ENCODE assay signal across 11 cellular contexts in genomic region chr2:51795248-51795888, GRCh38.
DNase-seq lines count a peak whose midpoint lies in the region; ATAC-seq and TF ChIP-seq lines count a peak whose summit lies in the region.
"Had no signal": no experiment of that assay in that cellular context is flagged by ENCODE, and none has a peak within 500 bp of the region (broad histone marks: within the 10 kb centered on the region; RNA-seq: fewer than 3 reads in every experiment).

No MANE protein-coding gene starts in this region.

- H3K27me3 Mint-ChIP-seq in naive thymus-derived CD4-positive, alpha-beta T cell, result no peaks in the 10 kb centered on the region

- H4K20me1 ChIP-seq in OCI-LY3 (ENCODE audit: insufficient read depth, low read length), result no peaks in the 10 kb centered on the region

- POLR2A ChIA-PET in naive thymus-derived CD4-positive, alpha-beta T cell (lab: Charles Lee), result no interaction called here

- H3K4me3 Mint-ChIP-seq in naive thymus-derived CD4-positive, alpha-beta T cell, result no peak overlapping the region

- peaks cover 2 to 38% (median 13%) of the 10 kb centered on the region in 11 donors for H3K9me3 Mint-ChIP-seq in naive thymus-derived CD4-positive, alpha-beta T cell

- H3K4me1 ChIP-seq in OCI-LY3 (ENCODE audit: low read length), result no peaks in the 10 kb centered on the region
- H3K4me1 ChIP-seq in naive thymus-derived CD4-positive, alpha-beta T cell (ENCODE audit: control insufficient read depth in 2 of 2, insufficient read depth in 2 of 2, low read length in 2 of 2), result no peaks in the 10 kb centered on the region
- H3K4me1 ChIP-seq in suprapubic skin, result no peaks in the 10 kb centered on the region

- no peaks in the 10 kb centered on the region for H3K9me3 ChIP-seq in OCI-LY3 (ENCODE audit: insufficient read depth, low read length)
- no peaks in the 10 kb centered on the region for H3K9me3 ChIP-seq in naive thymus-derived CD4-positive, alpha-beta T cell (ENCODE audit: control insufficient read depth in 2 of 3, low read length in 3 of 3)
- no peaks in the 10 kb centered on the region for H3K9me3 ChIP-seq in suprapubic skin

- H3K4me3 ChIP-seq in H7 (ENCODE audit: insufficient read depth, low read depth, low read length) (no peak overlapping the region), OCI-LY3 (ENCODE audit: low read length) (no peak overlapping the region), fibroblast of villous mesenchyme (ENCODE audit: low read depth, low read length) (no peak overlapping the region), suprapubic skin (no peak overlapping the region)
- no peak overlapping the region for H3K4me3 ChIP-seq in naive thymus-derived CD4-positive, alpha-beta T cell (ENCODE audit: low read length)

- CTCF ChIA-PET in naive thymus-derived CD4-positive, alpha-beta T cell (lab: Charles Lee), result no interaction called here

- no peaks in the 10 kb centered on the region for H3K36me3 Mint-ChIP-seq in naive thymus-derived CD4-positive, alpha-beta T cell

- peak overlapping the region in 1 of 9 donors; percentile 15 for H3K27ac Mint-ChIP-seq in naive thymus-derived CD4-positive, alpha-beta T cell

- intact Hi-C loops in naive thymus-derived CD4-positive, alpha-beta T cell (cut with micrococcal nuclease), result no loop called here

- TF ChIP-seq POLR2A in suprapubic skin (IDR thresholded peaks at IDR 0.05), result no peak

- no peak for TF ChIP-seq EP300 in suprapubic skin (IDR thresholded peaks at IDR 0.05)

- H3K4me1 Mint-ChIP-seq in naive thymus-derived CD4-positive, alpha-beta T cell, result no peaks in the 10 kb centered on the region

- no peak overlapping the region for H2AFZ ChIP-seq in OCI-LY3 (ENCODE audit: low read depth, low read length)

- no peak for ATAC-seq in naive thymus-derived CD4-positive, alpha-beta T cell
- ATAC-seq in HG02970 (IDR thresholded peaks at IDR 0.05; ENCODE audit: low FRiP score, unreplicated experiment) (no peak), HG03457 (IDR thresholded peaks at IDR 0.05; ENCODE audit: unreplicated experiment) (no peak)

- H3K27ac ChIP-seq in OCI-LY3 (ENCODE audit: low read length) (no peak overlapping the region), suprapubic skin (no peak overlapping the region)
- H3K27ac ChIP-seq in naive thymus-derived CD4-positive, alpha-beta T cell (ENCODE audit: low read depth, low read length), result no peak overlapping the region

- H3K79me2 ChIP-seq in OCI-LY3 (ENCODE audit: low read length), result no peaks in the 10 kb centered on the region

- H3K27me3 ChIP-seq in H7 (ENCODE audit: control insufficient read depth, insufficient read depth, low read length) (no peaks in the 10 kb centered on the region), OCI-LY3 (ENCODE audit: low read depth, low read length) (no peaks in the 10 kb centered on the region), suprapubic skin (no peaks in the 10 kb centered on the region)
- H3K27me3 ChIP-seq in naive thymus-derived CD4-positive, alpha-beta T cell (ENCODE audit: control insufficient read depth in 2 of 2, insufficient read depth in 2 of 2, low read length in 2 of 2), result no peaks in the 10 kb centered on the region

- H3K9ac ChIP-seq in OCI-LY3 (ENCODE audit: low read length), result no peak overlapping the region

- DNase-seq in COR-L47 (lab: John Stamatoyannopoulos, UW), result peak; percentile 80
- DNase-seq in H7, result peak; percentile 28
- DNase-seq in fibroblast of villous mesenchyme (ENCODE audit: low read depth), result peak; percentile 0
- no peak for DNase-seq in naive thymus-derived CD4-positive, alpha-beta T cell
- no peak for DNase-seq in suprapubic skin (ENCODE audit: low spot score in 2 of 2)
- DNase-seq: caudate nucleus, EL, kidney glomerular epithelial cell had no signal

- no peak overlapping the region for H3K4me2 ChIP-seq in OCI-LY3 (ENCODE audit: low read length)

- TF ChIP-seq CTCF in OCI-LY3 (IDR thresholded peaks at IDR 0.05; ENCODE audit: low read depth, low read length) (peak; percentile 51), fibroblast of villous mesenchyme (IDR thresholded peaks at IDR 0.05; ENCODE audit: insufficient read depth, low read depth, low read length) (no peak), suprapubic skin (IDR thresholded peaks at IDR 0.05) (no peak)

- H3K36me3 ChIP-seq in H7 (replicated peaks; ENCODE audit: control insufficient read depth, insufficient read depth, low read length), result no peaks in the 10 kb centered on the region
- no peaks in the 10 kb centered on the region for H3K36me3 ChIP-seq in OCI-LY3 (replicated peaks; ENCODE audit: low read depth, low read length)
- H3K36me3 ChIP-seq in naive thymus-derived CD4-positive, alpha-beta T cell (ENCODE audit: control insufficient read depth in 2 of 3, insufficient read depth in 3 of 3, low read length in 3 of 3), result no peaks in the 10 kb centered on the region
- no peaks in the 10 kb centered on the region for H3K36me3 ChIP-seq in suprapubic skin

- 70% methylated on average over 6 of the region's 6 CpGs for WGBS in suprapubic skin

Comparison
In these comparisons a context has a peak if more than half of its experiments do, and no peak if none do; other contexts are left out.
1. DNase-seq: peak in COR-L47 (single experiment), H7 (single experiment) and fibroblast of villous mesenchyme (single experiment); none in naive thymus-derived CD4-positive, alpha-beta T cell (0 of 9) and suprapubic skin (0 of 2).